In genomic region chr20:49862607-49863200, GRCh38 we compare ENCODE assay signal across 16 cellular contexts. TPM values are rescaled to one million over a fixed set of nuclear protein-coding genes. Genes with fewer than 3 reads are reported as not detected.
A peak's percentile ranks its signal among the peaks of the same experiment; 100 is the strongest.
DNase-seq lines count a peak whose midpoint lies in the region; ATAC-seq, FAIRE-seq and TF ChIP-seq lines count a peak whose summit lies in the region.
"Had no signal": no experiment of that assay in that cellular context is flagged by ENCODE, and none has a peak within 500 bp of the region (broad histone marks: within the 10 kb centered on the region; RNA-seq: fewer than 3 reads in every experiment).

No MANE protein-coding gene starts in this region.

- H3K9me1 ChIP-seq in K562 (ENCODE audit: control insufficient read depth, insufficient read depth, low read length): no peaks in the 10 kb centered on the region

- H3K9ac ChIP-seq in HepG2 (ENCODE audit: insufficient read depth, low read depth, low read length) (no peak overlapping the region), K562 (ENCODE audit: insufficient read depth in 1 of 2, low read depth in 2 of 2, low read length in 2 of 2) (no peak overlapping the region)
- H3K9ac ChIP-seq: BLaER1 treated with 17β-estradiol and CSF1 and Interleukin-3, amounts not matched to agents 10 nM and 100 nM had no signal

- no peak for TF ChIP-seq RAD21 in HepG2 (CRISPR knock-in tag; IDR thresholded peaks at IDR 0.05)
- no peak for TF ChIP-seq RAD21 in K562 (CRISPR knock-in tag; conservative IDR thresholded peaks at IDR 0.05 in 1 of 2, IDR thresholded peaks at IDR 0.05 in 1 of 2)

- FAIRE-seq in HepG2 (lab: Jason Lieb, UNC) (no peak), K562 (lab: Jason Lieb, UNC) (no peak)
- FAIRE-seq: GM12891 had no signal

- H3K4me2 ChIP-seq in HepG2 (ENCODE audit: low read depth, low read length): no peak overlapping the region
- H3K4me2 ChIP-seq in K562 (ENCODE audit: insufficient read depth, low read length): no peak overlapping the region
- H3K4me2 ChIP-seq: BLaER1 treated with 17β-estradiol and CSF1 and Interleukin-3, amounts not matched to agents 10 nM and 100 nM; GM23338 had no signal

- H3K27me3 ChIP-seq in HepG2 (ENCODE audit: control insufficient read depth in 1 of 2, insufficient read depth in 2 of 2, low read length in 2 of 2) (no peaks in the 10 kb centered on the region), right lobe of liver (no peaks in the 10 kb centered on the region), K562 (ENCODE audit: control insufficient read depth in 2 of 2, insufficient read depth in 2 of 2, low read length in 2 of 2) (no peaks in the 10 kb centered on the region), stomach (no peaks in the 10 kb centered on the region)
- H3K27me3 ChIP-seq: BLaER1 treated with 17β-estradiol and CSF1 and Interleukin-3, amounts not matched to agents 10 nM and 100 nM had no signal

- TF ChIP-seq EP300 in HepG2 (IDR thresholded peaks at IDR 0.05; ENCODE audit: low read depth in 2 of 2, low read length in 2 of 2) (no peak), HepG2 (CRISPR knock-in tag; IDR thresholded peaks at IDR 0.05; ENCODE audit: borderline replicate concordance) (no peak), K562 (IDR thresholded peaks at IDR 0.05; ENCODE audit: low read length) (no peak), stomach (IDR thresholded peaks at IDR 0.05) (no peak)

- DNase-seq in HepG2 (ENCODE audit: low spot score) (no peak), right lobe of liver (no peak), MV-4-11 (lab: John Stamatoyannopoulos, UW) (peak; percentile 32), K562 (ENCODE audit: extremely low read depth in 1 of 4, low spot score in 3 of 4) (no peak), SKM-1 (lab: John Stamatoyannopoulos, UW; ENCODE audit: unreplicated experiment) (no peak), NCI-H1930 (lab: John Stamatoyannopoulos, UW) (no peak), medulla oblongata (ENCODE audit: extremely low spot score) (no peak), stomach (no peak)
- DNase-seq: ACHN; Calu3; CD4-positive, alpha-beta T cell; DMS 273 treated with DMSO at 0.1 percent for 48 hours; H7 had no signal

- WGBS in HepG2 (ENCODE audit: low lambda C conversion rate): 89% methylated on average over 6 of the region's 6 CpGs
- WGBS in right lobe of liver (ENCODE audit: insufficient coverage, low coverage, low lambda C conversion rate, missing lambda C conversion rate): 79% methylated on average over 6 of the region's 6 CpGs
- WGBS in K562 (ENCODE audit: insufficient coverage, low coverage, missing lambda C conversion rate): 85% methylated on average over 6 of the region's 6 CpGs
- 87 to 91% (median 89%) methylated on average over 6 of the region's 6 CpGs for whole genome bisulfite sequencing in stomach, 5 donors

- intact Hi-C loops in HepG2 (cut with micrococcal nuclease; ENCODE audit: unreplicated experiment) (no loop called here), right lobe of liver (cut with DNase I) (no loop called here), K562 (cut with micrococcal nuclease) (no loop called here), stomach (cut with DNase I; ENCODE audit: low total_unique reads) (no loop called here)

- in situ Hi-C loops in HepG2 (cut with HindIII; ENCODE audit: extremely low pct_ligation_motif_present, low pct_unique_long_range_greater_than_20kb) (no loop called here), K562 (cut with MboI) (no loop called here)

- ATAC-seq in HepG2: no peak
- no peak for ATAC-seq in right lobe of liver
- no peak for ATAC-seq in K562
- ATAC-seq: GM23338 had no signal

- no TSS peak for BruUV-seq in HepG2 (replicated peaks; lab: Mats Ljungman, UMichigan)
- BruUV-seq in K562 (replicated peaks; lab: Mats Ljungman, UMichigan): no TSS peak

- no peak for TF ChIP-seq CTCF in HepG2 (CRISPR knock-in tag; IDR thresholded peaks at IDR 0.05)
- TF ChIP-seq CTCF in right lobe of liver (IDR thresholded peaks at IDR 0.05): no peak
- no peak for TF ChIP-seq CTCF in K562 (IDR thresholded peaks at IDR 0.05 in 2 of 3, conservative IDR thresholded peaks at IDR 0.05 in 1 of 3; ENCODE audit: insufficient read depth in 2 of 3, low read depth in 1 of 3, low read length in 3 of 3)
- no peak for TF ChIP-seq CTCF in stomach (IDR thresholded peaks at IDR 0.05)

- no peaks in the 10 kb centered on the region for H3K9me3 ChIP-seq in HepG2 (ENCODE audit: low read length)
- no peaks in the 10 kb centered on the region for H3K9me3 ChIP-seq in right lobe of liver
- no peaks in the 10 kb centered on the region for H3K9me3 ChIP-seq in K562 (replicated peaks; ENCODE audit: control insufficient read depth, insufficient read depth, low read depth, low read length)
- no peaks in the 10 kb centered on the region for H3K9me3 ChIP-seq in stomach
- H3K9me3 ChIP-seq: BLaER1 treated with 17β-estradiol and CSF1 and Interleukin-3, amounts not matched to agents 10 nM and 100 nM had no signal

- H3K27ac ChIP-seq in HepG2 (ENCODE audit: extremely low read length, insufficient read depth, low read length) (no peak overlapping the region), right lobe of liver (no peak overlapping the region), K562 (ENCODE audit: extremely low read depth, low read depth, low read length) (no peak overlapping the region), stomach (no peak overlapping the region)
- H3K27ac ChIP-seq: BLaER1 treated with 17β-estradiol and CSF1 and Interleukin-3, amounts not matched to agents 10 nM and 100 nM had no signal

- H3K36me3 ChIP-seq in HepG2 (replicated peaks in 1 of 2; ENCODE audit: control insufficient read depth in 1 of 2, insufficient read depth in 2 of 2, low read length in 2 of 2) (peaks cover 4 to 30% of the 10 kb centered on the region in 2 experiments; a peak in 4 of 5 replicates), right lobe of liver (peaks cover 0 to 21% (median 1%) of the 10 kb centered on the region in 4 donors), K562 (ENCODE audit: control insufficient read depth, insufficient read depth, low read length) (peaks cover 27% of the 10 kb centered on the region; the same call in 2 of the 3 replicates), stomach (peaks cover 7 to 82% (median 68%) of the 10 kb centered on the region in 4 donors)

- POLR2A ChIA-PET in HepG2 (lab: Yijun Ruan, JAX) (no interaction called here), K562 (lab: Yijun Ruan, JAX) (interaction anchor here (0.7 kb wide), 1 partner anchor 154 kb away, joined by 3 read pairs; no protein-coding TSS in a partner anchor)

- H3K4me1 ChIP-seq in HepG2 (ENCODE audit: insufficient read depth, low read length) (0 out of 2 replicates have a peak, but pooled peaks cover 6% of the 10 kb centered on the region), right lobe of liver (no peaks in the 10 kb centered on the region), K562 (replicated peaks in 1 of 2; ENCODE audit: control insufficient read depth in 2 of 2, insufficient read depth in 2 of 2, low read length in 2 of 2) (peaks cover 0 to 8% of the 10 kb centered on the region in 2 experiments; a peak in 2 of 5 replicates), stomach (peaks cover 0 to 14% (median 5%) of the 10 kb centered on the region in 4 donors)

- TF ChIP-seq POLR2A in HepG2 (IDR thresholded peaks at IDR 0.05; ENCODE audit: insufficient read depth in 1 of 2, low read depth in 2 of 2, low read length in 2 of 2): no peak
- no peak for TF ChIP-seq POLR2A in right lobe of liver (IDR thresholded peaks at IDR 0.05)
- TF ChIP-seq POLR2A in K562 (conservative IDR thresholded peaks at IDR 0.05): no peak
- TF ChIP-seq POLR2A in stomach (IDR thresholded peaks at IDR 0.05): no peak

- H3K4me3 ChIP-seq in HepG2 (replicated peaks in 1 of 3; ENCODE audit: insufficient read depth in 1 of 3, low read depth in 2 of 3, low read length in 3 of 3): no peak overlapping the region
- no peak overlapping the region for H3K4me3 ChIP-seq in right lobe of liver
- H3K4me3 ChIP-seq in K562: no peak overlapping the region
- no peak overlapping the region for H3K4me3 ChIP-seq in stomach
- H3K4me3 ChIP-seq: BLaER1 treated with 17β-estradiol and CSF1 and Interleukin-3, amounts not matched to agents 10 nM and 100 nM; GM23338 had no signal

- H2AFZ ChIP-seq in HepG2 (ENCODE audit: low read length) (no peak overlapping the region), K562 (ENCODE audit: low read depth, low read length) (no peak overlapping the region)
- H2AFZ ChIP-seq: GM23338 had no signal

- CTCF ChIA-PET in HepG2 (lab: Yijun Ruan, JAX; ENCODE audit: low intra/inter-chr PET ratio, low total read pairs) (no interaction called here), K562 (lab: Yijun Ruan, JAX; ENCODE audit: low intra/inter-chr PET ratio) (no interaction called here)

- H4K20me1 ChIP-seq in HepG2 (ENCODE audit: insufficient read depth, low read length): no peaks in the 10 kb centered on the region
- no peaks in the 10 kb centered on the region for H4K20me1 ChIP-seq in K562 (replicated peaks; ENCODE audit: control insufficient read depth, insufficient read depth, low read length)

- H3K79me2 ChIP-seq in HepG2 (ENCODE audit: insufficient read depth, low read length): no peaks in the 10 kb centered on the region
- no peaks in the 10 kb centered on the region for H3K79me2 ChIP-seq in K562 (ENCODE audit: control insufficient read depth, insufficient read depth, low read length)

RNA-seq across cellular contexts. Expression of gene SLC9A8, which starts 50.1 kb away (rescaled TPM):
- total RNA-seq in HepG2 (2016; rRNA removed; fragmentation: Illumina TruSeq; extraction: Trizol) (2.6 and 7.4 TPM in 2 replicates), right lobe of liver (10 to 100 TPM in 3 of 6 experiments, 1 to 10 TPM in 3; 6.8 to 10.6 (median 9.6) TPM), K562 (2014; rRNA removed) (5.0 and 11.7 TPM in 2 replicates), K562 (2014; rRNA removed; fragmentation: Illumina TruSeq; extraction: Trizol) (4.9 and 5.9 TPM in 2 replicates), K562 (2015; rRNA removed; fragmentation: Illumina TruSeq; extraction: Trizol) (4.9 and 9.7 TPM in 2 replicates), K562 (2021) (8.0 and 8.8 TPM in 2 replicates), stomach (10 to 100 TPM in 4 of 5 donors, 1 to 10 TPM in 1; 2.7 to 21.0 (median 17.2) TPM)
- total RNA-seq in HepG2 (2016; cell fraction: cytosol; rRNA removed; fragmentation: Illumina TruSeq; extraction: Trizol; ENCODE audit: low read depth): 1.6 TPM in 2 replicates
- 2.1 and 7.4 TPM in 2 replicates for total RNA-seq in HepG2 (2016; cell fraction: insoluble cytoplasmic fraction; rRNA removed; fragmentation: Illumina TruSeq; extraction: Trizol)
- 2.2 and 2.6 TPM in 2 replicates for total RNA-seq in HepG2 (2016; cell fraction: membrane; rRNA removed; fragmentation: Illumina TruSeq; extraction: Trizol)
- 13.8 and 19.0 TPM in 2 replicates for total RNA-seq in HepG2 (2016; cell fraction: nucleus; rRNA removed; fragmentation: Illumina TruSeq; extraction: Trizol)
- polyA plus RNA-seq in HepG2 (2011; rRNA removed) (4.1 and 4.7 TPM in 2 replicates), K562 (2011; rRNA removed) (2.9 and 4.4 TPM in 2 replicates), K562 (2014; fragmentation: Illumina TruSeq; extraction: Trizol) (5.7 and 6.3 TPM in 2 replicates), K562 (2014; fragmentation: Nextera tagmentation; extraction: Ambion mirVana) (under 1 TPM; 0.56 to 0.76 TPM), K562 (2014; rRNA removed) (4.7 and 5.4 TPM in 2 replicates), stomach (1 to 10 TPM; 2.3 to 9.8 (median 2.7) TPM)
- 1.4 and 1.8 TPM in 2 replicates for polyA plus RNA-seq in HepG2 (2011; cell fraction: cytosol; rRNA removed)
- 17.3 and 20.8 TPM in 2 replicates for polyA plus RNA-seq in HepG2 (2011; cell fraction: nucleus; rRNA removed)
- polyA plus RNA-seq in HepG2 (2012): 5.9 and 6.1 TPM in 2 replicates
- 0.68 and 0.75 TPM in 2 replicates for polyA plus RNA-seq in HepG2 (2016; cell fraction: cytosol; fragmentation: Illumina TruSeq; extraction: Trizol; ENCODE audit: low read depth)
- 1.7 and 2.2 TPM in 2 replicates for polyA plus RNA-seq in HepG2 (2016; cell fraction: insoluble cytoplasmic fraction; fragmentation: Illumina TruSeq; extraction: Trizol; ENCODE audit: low read depth)
- polyA plus RNA-seq in HepG2 (2016; cell fraction: membrane; fragmentation: Illumina TruSeq; extraction: Trizol; ENCODE audit: low read depth): 1.2 and 1.5 TPM in 2 replicates
- polyA plus RNA-seq in HepG2 (2016; cell fraction: nucleus; fragmentation: Illumina TruSeq; extraction: Trizol; ENCODE audit: insufficient read depth, low read depth): 21.2 and 22.1 TPM in 2 replicates
- 25.8 and 28.2 TPM in 2 replicates for polyA minus RNA-seq in HepG2 (2011; rRNA and poly(A)+ RNA removed; ENCODE audit: low replicate concordance)
- 0.88 and 2.2 TPM in 2 replicates for polyA minus RNA-seq in HepG2 (2011; cell fraction: cytosol; rRNA and poly(A)+ RNA removed)
- polyA minus RNA-seq in HepG2 (2011; cell fraction: nucleus; rRNA and poly(A)+ RNA removed): 26.4 and 27.8 TPM in 2 replicates
- total RNA-seq in K562 (2011; cell fraction: chromatin; rRNA removed; ENCODE audit: low replicate concordance): 30.2 and 34.7 TPM in 2 replicates
- total RNA-seq in K562 (2011; cell fraction: nucleolus; rRNA removed): 26.8 and 36.1 TPM in 2 replicates
- total RNA-seq in K562 (2011; cell fraction: nucleoplasm; rRNA removed): 19.1 and 25.0 TPM in 2 replicates
- polyA plus RNA-seq in K562 (2011; cell fraction: cytosol; rRNA removed): 2.6 TPM in 2 replicates
- 16.6 and 24.2 TPM in 2 replicates for polyA plus RNA-seq in K562 (2011; cell fraction: nucleus; rRNA removed)
- polyA plus RNA-seq in K562 (2012): 5.3 and 9.7 TPM in 2 replicates
- 16.2 and 17.9 TPM in 2 replicates for polyA minus RNA-seq in K562 (2011; rRNA and poly(A)+ RNA removed)
- 1.8 and 3.2 TPM in 2 replicates for polyA minus RNA-seq in K562 (2011; cell fraction: cytosol; rRNA and poly(A)+ RNA removed)
- 17.5 and 25.3 TPM in 2 replicates for polyA minus RNA-seq in K562 (2011; cell fraction: nucleus; rRNA and poly(A)+ RNA removed)

RNA-seq across cellular contexts. Expression of gene SPATA2, which starts 52.6 kb away (rescaled TPM):
- total RNA-seq in HepG2 (2016; rRNA removed; fragmentation: Illumina TruSeq; extraction: Trizol): 3.2 and 4.3 TPM in 2 replicates
- 1.9 TPM in 2 replicates for total RNA-seq in HepG2 (2016; cell fraction: cytosol; rRNA removed; fragmentation: Illumina TruSeq; extraction: Trizol; ENCODE audit: low read depth)
- total RNA-seq in HepG2 (2016; cell fraction: insoluble cytoplasmic fraction; rRNA removed; fragmentation: Illumina TruSeq; extraction: Trizol): 3.3 and 3.4 TPM in 2 replicates
- total RNA-seq in HepG2 (2016; cell fraction: membrane; rRNA removed; fragmentation: Illumina TruSeq; extraction: Trizol): 5.6 and 6.9 TPM in 2 replicates
- total RNA-seq in HepG2 (2016; cell fraction: nucleus; rRNA removed; fragmentation: Illumina TruSeq; extraction: Trizol): 3.5 and 4.4 TPM in 2 replicates
- polyA plus RNA-seq in HepG2 (2011; rRNA removed): 8.7 and 9.5 TPM in 2 replicates
- polyA plus RNA-seq in HepG2 (2011; cell fraction: cytosol; rRNA removed): 6.2 and 6.7 TPM in 2 replicates
- 9.5 and 9.7 TPM in 2 replicates for polyA plus RNA-seq in HepG2 (2011; cell fraction: nucleus; rRNA removed)
- 7.5 and 8.6 TPM in 2 replicates for polyA plus RNA-seq in HepG2 (2012)
- 2.9 and 3.5 TPM in 2 replicates for polyA plus RNA-seq in HepG2 (2016; cell fraction: cytosol; fragmentation: Illumina TruSeq; extraction: Trizol; ENCODE audit: low read depth)
- 8.7 and 11.5 TPM in 2 replicates for polyA plus RNA-seq in HepG2 (2016; cell fraction: insoluble cytoplasmic fraction; fragmentation: Illumina TruSeq; extraction: Trizol; ENCODE audit: low read depth)
- 9.3 and 9.7 TPM in 2 replicates for polyA plus RNA-seq in HepG2 (2016; cell fraction: membrane; fragmentation: Illumina TruSeq; extraction: Trizol; ENCODE audit: low read depth)
- polyA plus RNA-seq in HepG2 (2016; cell fraction: nucleus; fragmentation: Illumina TruSeq; extraction: Trizol; ENCODE audit: insufficient read depth, low read depth): 11.3 and 13.5 TPM in 2 replicates
- polyA minus RNA-seq in HepG2 (2011; rRNA and poly(A)+ RNA removed; ENCODE audit: low replicate concordance): 11.4 and 11.8 TPM in 2 replicates
- polyA minus RNA-seq in HepG2 (2011; cell fraction: cytosol; rRNA and poly(A)+ RNA removed): 6.0 and 6.9 TPM in 2 replicates
- 5.5 and 6.7 TPM in 2 replicates for polyA minus RNA-seq in HepG2 (2011; cell fraction: nucleus; rRNA and poly(A)+ RNA removed)
- total RNA-seq in right lobe of liver: 1 to 10 TPM; 1.9 to 3.6 (median 2.9) TPM
- total RNA-seq in K562 (2011; cell fraction: chromatin; rRNA removed; ENCODE audit: low replicate concordance): 8.9 and 19.4 TPM in 2 replicates
- 11.3 and 13.7 TPM in 2 replicates for total RNA-seq in K562 (2011; cell fraction: nucleolus; rRNA removed)
- 8.9 and 10.6 TPM in 2 replicates for total RNA-seq in K562 (2011; cell fraction: nucleoplasm; rRNA removed)
- 2.6 and 2.7 TPM in 2 replicates for total RNA-seq in K562 (2014; rRNA removed)
- 2.2 and 2.5 TPM in 2 replicates for total RNA-seq in K562 (2014; rRNA removed; fragmentation: Illumina TruSeq; extraction: Trizol)
- total RNA-seq in K562 (2015; rRNA removed; fragmentation: Illumina TruSeq; extraction: Trizol): 2.6 and 2.7 TPM in 2 replicates
- 8.0 and 8.2 TPM in 2 replicates for total RNA-seq in K562 (2021)
- 3.8 and 7.3 TPM in 2 replicates for polyA plus RNA-seq in K562 (2011; rRNA removed)
- polyA plus RNA-seq in K562 (2011; cell fraction: cytosol; rRNA removed): 5.4 and 6.6 TPM in 2 replicates
- polyA plus RNA-seq in K562 (2011; cell fraction: nucleus; rRNA removed): 6.0 and 6.9 TPM in 2 replicates
- 4.3 and 4.6 TPM in 2 replicates for polyA plus RNA-seq in K562 (2012)
- 5.0 and 6.7 TPM in 2 replicates for polyA plus RNA-seq in K562 (2014; fragmentation: Illumina TruSeq; extraction: Trizol)
- polyA plus RNA-seq in K562 (2014; fragmentation: Nextera tagmentation; extraction: Ambion mirVana): under 1 TPM; 0.46 to 0.59 TPM
- polyA plus RNA-seq in K562 (2014; rRNA removed): 3.2 and 4.0 TPM in 2 replicates
- 3.8 and 4.3 TPM in 2 replicates for polyA minus RNA-seq in K562 (2011; rRNA and poly(A)+ RNA removed)
- 3.8 and 4.3 TPM in 2 replicates for polyA minus RNA-seq in K562 (2011; cell fraction: cytosol; rRNA and poly(A)+ RNA removed)
- polyA minus RNA-seq in K562 (2011; cell fraction: nucleus; rRNA and poly(A)+ RNA removed): 3.0 and 3.8 TPM in 2 replicates
- total RNA-seq in stomach: 10 to 100 TPM in 1 of 5 donors, 1 to 10 TPM in 4; 3.1 to 14.3 (median 7.6) TPM
- 1 to 10 TPM; 2.6 to 5.8 (median 3.9) TPM for polyA plus RNA-seq in stomach

Comparison
In these comparisons a context has a peak if more than half of its experiments do, and no peak if none do; other contexts are left out.
1. Of the 241 proteins assayed by ChIP-seq in both HepG2 and K562: peak only in HepG2: none; only in K562: none; in both: ZNF24; in neither: 240.